3 cellular contexts compared by ENCODE assay signal in the genomic region with DNA sequence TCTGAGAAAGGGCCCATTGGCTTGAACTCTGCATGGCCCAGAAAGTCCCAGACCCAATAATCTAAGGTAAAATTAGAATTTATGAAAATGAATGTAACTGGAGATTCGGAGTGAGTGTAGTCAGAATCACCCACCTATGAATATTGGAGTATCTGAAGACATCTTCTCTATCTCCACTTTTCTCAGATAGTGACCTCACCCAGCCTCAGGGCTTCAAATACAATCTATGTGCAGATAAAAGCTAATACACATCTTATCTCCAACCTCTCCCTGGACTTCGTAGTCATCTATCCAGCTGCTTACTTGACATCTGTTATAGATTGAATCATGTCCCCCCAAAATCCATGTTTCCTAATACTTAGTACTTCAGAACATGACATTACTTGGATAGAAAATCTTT.
"Had no signal": no experiment of that assay in that cellular context is flagged by ENCODE, and none has a peak within 500 bp of the region (broad histone marks: within the 10 kb centered on the region; RNA-seq: fewer than 3 reads in every experiment).

No MANE protein-coding gene starts in this region.

- DNase-seq: GDM1, GF-D8 had no signal

- H3K4me3 ChIP-seq: GM12878 had no signal
